1 cellular context compared by ENCODE assay signal in the genomic region with DNA sequence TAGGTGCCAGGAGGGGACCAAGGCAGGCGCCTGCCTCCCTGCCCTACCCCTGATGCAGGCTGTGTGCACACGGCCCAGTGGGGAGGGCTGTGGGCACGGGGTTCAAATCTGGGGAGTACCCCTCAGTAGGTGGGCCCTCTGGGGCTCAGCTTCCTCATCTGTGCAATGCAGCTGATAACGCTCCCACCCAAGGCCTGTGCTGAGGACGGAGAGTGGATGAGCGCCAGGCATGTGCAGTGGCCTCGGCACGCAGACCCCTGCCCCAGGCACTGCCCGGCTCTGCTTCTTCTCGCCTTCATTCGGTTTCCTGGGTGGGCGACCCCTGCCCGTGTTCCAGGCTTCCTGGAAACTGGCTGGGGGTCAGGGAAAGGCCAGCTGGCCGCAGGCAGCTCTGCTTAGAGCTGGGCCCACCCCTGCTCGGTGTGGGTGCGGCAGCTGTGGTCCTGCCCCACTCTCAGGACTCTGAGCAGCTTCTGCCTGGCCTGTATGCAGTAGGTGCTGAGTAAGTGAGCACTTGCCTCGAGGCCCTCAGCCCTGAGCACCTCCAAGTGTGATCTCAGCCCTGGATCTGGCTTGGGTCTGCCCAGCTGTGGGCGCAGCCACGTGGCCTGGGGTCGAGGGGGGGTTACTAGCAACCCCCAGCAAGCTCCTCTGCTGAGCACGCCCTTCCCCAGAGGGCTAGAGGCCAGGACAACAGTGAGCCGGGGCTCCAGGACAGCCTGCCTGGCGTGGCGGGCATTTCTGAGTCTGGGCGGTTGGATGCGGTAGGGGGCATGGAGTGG.
A peak's percentile ranks its signal among the peaks of the same experiment; 100 is the strongest.
TF ChIP-seq lines count a peak whose summit lies in the region.

No MANE protein-coding gene starts in this region.

TF ChIP-seq in K562, 482 proteins besides CTCF, POLR2A, EP300 and RAD21 (continues in another document):
- TF ChIP-seq HDAC8 (tag; IDR thresholded peaks at IDR 0.05) (no peak), EZH2 (IDR thresholded peaks at IDR 0.05; ENCODE audit: borderline replicate concordance, low read depth, low read length) (no peak), PURB (CRISPR knock-in tag; IDR thresholded peaks at IDR 0.05; ENCODE audit: low read depth) (no peak), ETS2 (tag; IDR thresholded peaks at IDR 0.05; ENCODE audit: borderline replicate concordance, poor library complexity, severe bottlenecking) (no peak), TCFL5 (CRISPR knock-in tag; conservative IDR thresholded peaks at IDR 0.05) (no peak), FOXP1 (CRISPR knock-in tag; IDR thresholded peaks at IDR 0.05) (no peak), ZNF75A (CRISPR knock-in tag; IDR thresholded peaks at IDR 0.05) (no peak), ARHGAP35 (IDR thresholded peaks at IDR 0.05; ENCODE audit: partially characterized antibody) (no peak), CAMTA2 (CRISPR knock-in tag; conservative IDR thresholded peaks at IDR 0.05) (0 out of 2 replicates have a peak, but pooled peaks have one; percentile 27), EGR1 (conservative IDR thresholded peaks at IDR 0.05) (no peak), SRSF3 (IDR thresholded peaks at IDR 0.05; ENCODE audit: insufficient read depth, low read length) (no peak), MYC (IDR thresholded peaks at IDR 0.05; ENCODE audit: low read depth, low read length) (0 out of 2 replicates have a peak, but pooled peaks have one; percentile 13), MYC (CRISPR knock-in tag; IDR thresholded peaks at IDR 0.05; ENCODE audit: borderline replicate concordance, low read depth) (no peak), RBBP5 (IDR thresholded peaks at IDR 0.05; ENCODE audit: borderline replicate concordance, insufficient read depth, low read length, poor library complexity, severe bottlenecking) (peak; percentile 24), ZNF740 (CRISPR knock-in tag; IDR thresholded peaks at IDR 0.05) (peak; percentile 59), ZNF740 (tag; IDR thresholded peaks at IDR 0.05) (peak in 1 of 2 experiments; percentile 42; a peak in 1 of 4 replicates), LARP7 (IDR thresholded peaks at IDR 0.05) (no peak), CBFA2T3 (IDR thresholded peaks at IDR 0.05) (peak; percentile 51; the same call in 1 of the 2 replicates), NR2C1 (IDR thresholded peaks at IDR 0.05) (no peak), NR2C1 (tag; IDR thresholded peaks at IDR 0.05) (no peak), RBM15 (IDR thresholded peaks at IDR 0.05; ENCODE audit: insufficient read depth, low read length) (no peak), ZNF707 (CRISPR knock-in tag; conservative IDR thresholded peaks at IDR 0.05) (no peak), CHD4 (IDR thresholded peaks at IDR 0.05; ENCODE audit: insufficient read depth, insufficient replicate concordance, low read depth, low read length, poor library complexity, severe bottlenecking) (peak; percentile 74), XRCC5 (IDR thresholded peaks at IDR 0.05; ENCODE audit: low read depth, low read length) (no peak), DMBX1 (CRISPR knock-in tag; IDR thresholded peaks at IDR 0.05; ENCODE audit: borderline replicate concordance) (no peak), ZNF23 (CRISPR knock-in tag; IDR thresholded peaks at IDR 0.05) (no peak), SNRNP70 (optimal IDR thresholded peaks at IDR 0.05; ENCODE audit: low read depth, low read length) (no peak), TARDBP (IDR thresholded peaks at IDR 0.05) (no peak), MAFF (IDR thresholded peaks at IDR 0.05; ENCODE audit: low read length) (no peak), HMGN3 (IDR thresholded peaks at IDR 0.05; ENCODE audit: borderline replicate concordance, extremely low read depth, insufficient read length, low read depth, low read length) (no peak), E2F3 (CRISPR knock-in tag; IDR thresholded peaks at IDR 0.05) (no peak; the same call in 1 of the 2 replicates), SAFB2 (IDR thresholded peaks at IDR 0.05; ENCODE audit: borderline replicate concordance, low read depth, low read length, severe bottlenecking) (no peak), ZBTB17 (CRISPR knock-in tag; IDR thresholded peaks at IDR 0.05) (peak; percentile 26), ZNF324 (CRISPR knock-in tag; IDR thresholded peaks at IDR 0.05) (no peak), CLOCK (CRISPR knock-in tag; IDR thresholded peaks at IDR 0.05; ENCODE audit: borderline replicate concordance) (no peak), SRSF9 (IDR thresholded peaks at IDR 0.05; ENCODE audit: borderline replicate concordance, low read depth, low read length) (no peak), ILK (tag; IDR thresholded peaks at IDR 0.05; ENCODE audit: borderline replicate concordance, low read depth) (no peak), FOXA1 (IDR thresholded peaks at IDR 0.05; ENCODE audit: borderline replicate concordance) (no peak), ZNF12 (CRISPR knock-in tag; IDR thresholded peaks at IDR 0.05) (no peak), CBX8 (IDR thresholded peaks at IDR 0.05; ENCODE audit: borderline replicate concordance, extremely low read depth, low read depth, low read length, poor library complexity, severe bottlenecking) (no peak), CHCHD3 (CRISPR knock-in tag; IDR thresholded peaks at IDR 0.05) (no peak), ZNF668 (CRISPR knock-in tag; IDR thresholded peaks at IDR 0.05) (no peak), PRMT5 (CRISPR knock-in tag; IDR thresholded peaks at IDR 0.05) (no peak), TEAD4 (IDR thresholded peaks at IDR 0.05; ENCODE audit: low read length) (0 out of 2 replicates have a peak, but pooled peaks have one; percentile 0), TEAD4 (CRISPR knock-in tag; IDR thresholded peaks at IDR 0.05; ENCODE audit: borderline replicate concordance) (no peak), MTA1 (IDR thresholded peaks at IDR 0.05; ENCODE audit: borderline replicate concordance) (0 out of 2 replicates have a peak, but pooled peaks have one; percentile 14), SOX6 (IDR thresholded peaks at IDR 0.05) (no peak), RBM25 (IDR thresholded peaks at IDR 0.05; ENCODE audit: low read depth, low read length, severe bottlenecking) (no peak), RBM39 (optimal IDR thresholded peaks at IDR 0.05; ENCODE audit: low read depth, low read length) (no peak)
- TF ChIP-seq, protein P1, sequence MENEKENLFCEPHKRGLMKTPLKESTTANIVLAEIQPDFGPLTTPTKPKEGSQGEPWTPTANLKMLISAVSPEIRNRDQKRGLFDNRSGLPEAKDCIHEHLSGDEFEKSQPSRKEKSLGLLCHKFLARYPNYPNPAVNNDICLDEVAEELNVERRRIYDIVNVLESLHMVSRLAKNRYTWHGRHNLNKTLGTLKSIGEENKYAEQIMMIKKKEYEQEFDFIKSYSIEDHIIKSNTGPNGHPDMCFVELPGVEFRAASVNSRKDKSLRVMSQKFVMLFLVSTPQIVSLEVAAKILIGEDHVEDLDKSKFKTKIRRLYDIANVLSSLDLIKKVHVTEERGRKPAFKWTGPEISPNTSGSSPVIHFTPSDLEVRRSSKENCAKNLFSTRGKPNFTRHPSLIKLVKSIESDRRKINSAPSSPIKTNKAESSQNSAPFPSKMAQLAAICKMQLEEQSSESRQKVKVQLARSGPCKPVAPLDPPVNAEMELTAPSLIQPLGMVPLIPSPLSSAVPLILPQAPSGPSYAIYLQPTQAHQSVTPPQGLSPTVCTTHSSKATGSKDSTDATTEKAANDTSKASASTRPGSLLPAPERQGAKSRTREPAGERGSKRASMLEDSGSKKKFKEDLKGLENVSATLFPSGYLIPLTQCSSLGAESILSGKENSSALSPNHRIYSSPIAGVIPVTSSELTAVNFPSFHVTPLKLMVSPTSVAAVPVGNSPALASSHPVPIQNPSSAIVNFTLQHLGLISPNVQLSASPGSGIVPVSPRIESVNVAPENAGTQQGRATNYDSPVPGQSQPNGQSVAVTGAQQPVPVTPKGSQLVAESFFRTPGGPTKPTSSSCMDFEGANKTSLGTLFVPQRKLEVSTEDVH (IDR thresholded peaks at IDR 0.05; ENCODE audit: low read depth, partially characterized antibody): no peak
- TF ChIP-seq, protein P2, sequence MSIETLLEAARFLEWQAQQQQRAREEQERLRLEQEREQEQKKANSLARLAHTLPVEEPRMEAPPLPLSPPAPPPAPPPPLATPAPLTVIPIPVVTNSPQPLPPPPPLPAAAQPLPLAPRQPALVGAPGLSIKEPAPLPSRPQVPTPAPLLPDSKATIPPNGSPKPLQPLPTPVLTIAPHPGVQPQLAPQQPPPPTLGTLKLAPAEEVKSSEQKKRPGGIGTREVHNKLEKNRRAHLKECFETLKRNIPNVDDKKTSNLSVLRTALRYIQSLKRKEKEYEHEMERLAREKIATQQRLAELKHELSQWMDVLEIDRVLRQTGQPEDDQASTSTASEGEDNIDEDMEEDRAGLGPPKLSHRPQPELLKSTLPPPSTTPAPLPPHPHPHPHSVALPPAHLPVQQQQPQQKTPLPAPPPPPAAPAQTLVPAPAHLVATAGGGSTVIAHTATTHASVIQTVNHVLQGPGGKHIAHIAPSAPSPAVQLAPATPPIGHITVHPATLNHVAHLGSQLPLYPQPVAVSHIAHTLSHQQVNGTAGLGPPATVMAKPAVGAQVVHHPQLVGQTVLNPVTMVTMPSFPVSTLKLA (conservative IDR thresholded peaks at IDR 0.05): peak; percentile 69 to 80
- TF ChIP-seq, protein P3, sequence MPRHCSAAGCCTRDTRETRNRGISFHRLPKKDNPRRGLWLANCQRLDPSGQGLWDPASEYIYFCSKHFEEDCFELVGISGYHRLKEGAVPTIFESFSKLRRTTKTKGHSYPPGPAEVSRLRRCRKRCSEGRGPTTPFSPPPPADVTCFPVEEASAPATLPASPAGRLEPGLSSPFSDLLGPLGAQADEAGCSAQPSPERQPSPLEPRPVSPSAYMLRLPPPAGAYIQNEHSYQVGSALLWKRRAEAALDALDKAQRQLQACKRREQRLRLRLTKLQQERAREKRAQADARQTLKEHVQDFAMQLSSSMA (CRISPR knock-in tag; IDR thresholded peaks at IDR 0.05): no peak
- TF ChIP-seq, protein P4, sequence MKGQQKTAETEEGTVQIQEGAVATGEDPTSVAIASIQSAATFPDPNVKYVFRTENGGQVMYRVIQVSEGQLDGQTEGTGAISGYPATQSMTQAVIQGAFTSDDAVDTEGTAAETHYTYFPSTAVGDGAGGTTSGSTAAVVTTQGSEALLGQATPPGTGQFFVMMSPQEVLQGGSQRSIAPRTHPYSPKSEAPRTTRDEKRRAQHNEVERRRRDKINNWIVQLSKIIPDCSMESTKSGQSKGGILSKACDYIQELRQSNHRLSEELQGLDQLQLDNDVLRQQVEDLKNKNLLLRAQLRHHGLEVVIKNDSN (CRISPR knock-in tag; IDR thresholded peaks at IDR 0.05): peak; percentile 68
- TF ChIP-seq, protein P5, sequence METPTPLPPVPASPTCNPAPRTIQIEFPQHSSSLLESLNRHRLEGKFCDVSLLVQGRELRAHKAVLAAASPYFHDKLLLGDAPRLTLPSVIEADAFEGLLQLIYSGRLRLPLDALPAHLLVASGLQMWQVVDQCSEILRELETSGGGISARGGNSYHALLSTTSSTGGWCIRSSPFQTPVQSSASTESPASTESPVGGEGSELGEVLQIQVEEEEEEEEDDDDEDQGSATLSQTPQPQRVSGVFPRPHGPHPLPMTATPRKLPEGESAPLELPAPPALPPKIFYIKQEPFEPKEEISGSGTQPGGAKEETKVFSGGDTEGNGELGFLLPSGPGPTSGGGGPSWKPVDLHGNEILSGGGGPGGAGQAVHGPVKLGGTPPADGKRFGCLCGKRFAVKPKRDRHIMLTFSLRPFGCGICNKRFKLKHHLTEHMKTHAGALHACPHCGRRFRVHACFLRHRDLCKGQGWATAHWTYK (CRISPR knock-in tag; IDR thresholded peaks at IDR 0.05): no peak
- TF ChIP-seq, protein P6, sequence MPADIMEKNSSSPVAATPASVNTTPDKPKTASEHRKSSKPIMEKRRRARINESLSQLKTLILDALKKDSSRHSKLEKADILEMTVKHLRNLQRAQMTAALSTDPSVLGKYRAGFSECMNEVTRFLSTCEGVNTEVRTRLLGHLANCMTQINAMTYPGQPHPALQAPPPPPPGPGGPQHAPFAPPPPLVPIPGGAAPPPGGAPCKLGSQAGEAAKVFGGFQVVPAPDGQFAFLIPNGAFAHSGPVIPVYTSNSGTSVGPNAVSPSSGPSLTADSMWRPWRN (IDR thresholded peaks at IDR 0.05; ENCODE audit: low read depth): no peak
